In the genomic region with DNA sequence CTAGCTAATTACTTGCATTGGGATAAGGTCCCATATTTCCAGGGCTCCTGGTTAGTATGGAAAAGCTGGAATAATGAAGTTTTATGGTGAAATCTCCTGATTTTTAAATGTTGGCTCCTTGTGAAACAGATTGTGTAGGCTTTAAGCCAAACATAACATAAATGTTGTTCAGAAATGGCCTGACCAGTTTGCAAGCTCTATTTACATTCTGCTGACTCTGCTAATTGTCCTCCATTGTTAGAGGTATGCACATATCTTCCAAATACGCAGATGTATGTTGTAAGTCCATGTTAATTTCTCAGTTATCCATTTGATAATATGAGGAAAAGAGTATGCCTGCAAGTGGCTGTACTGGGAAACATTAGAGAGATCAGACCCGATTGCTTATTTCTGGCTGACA, we compare ENCODE assay signal across 26 cellular contexts.
"Had no signal": no experiment of that assay in that cellular context is flagged by ENCODE, and none has a peak within 500 bp of the region (broad histone marks: within the 10 kb centered on the region; RNA-seq: fewer than 3 reads in every experiment).

No MANE protein-coding gene starts in this region.

- H3K27me3 ChIP-seq: hepatocyte, pancreas, sigmoid colon, spleen, suprapubic skin, tibial artery, upper lobe of right lung had no signal

- H3K4me1 ChIP-seq: left ventricle myocardium inferior, pancreas, prostate gland, sigmoid colon, suprapubic skin, tibial artery, upper lobe of right lung had no signal

- DNase-seq: islet precursor cell; left ventricle myocardium inferior; mesendoderm; midbrain; mucosa of descending colon; naive thymus-derived CD8-positive, alpha-beta T cell; nucleus accumbens; pancreas; posterior cingulate gyrus; retina; right cardiac atrium; sigmoid colon; small intestine; spleen; stimulated activated CD4-positive, alpha-beta T cell treated with anti-CD3 and anti-CD28 coated beads, Interleukin-4, amount 100 ng/mL, for 24 hours; stimulated activated naive CD4-positive, alpha-beta T cell; tibial artery; trophoblast cell; upper lobe of right lung had no signal

- H3K4me3 ChIP-seq: hepatocyte, left ventricle myocardium inferior, lung, mucosa of descending colon, pancreas, prostate gland, sigmoid colon, spleen, suprapubic skin, thoracic aorta, tibial artery, upper lobe of right lung had no signal

- H3K27ac ChIP-seq: hepatocyte, left ventricle myocardium inferior, pancreas, prostate gland, sigmoid colon, spleen, suprapubic skin, thoracic aorta, tibial artery, upper lobe of right lung had no signal

- H3K9me3 ChIP-seq: left ventricle myocardium inferior, mucosa of descending colon, pancreas, prostate gland, sigmoid colon, spleen, suprapubic skin, thoracic aorta, tibial artery, upper lobe of right lung had no signal

- H3K36me3 ChIP-seq: left ventricle myocardium inferior, pancreas, prostate gland, sigmoid colon, spleen, suprapubic skin, thoracic aorta, tibial artery, upper lobe of right lung had no signal

- H3K79me2 ChIP-seq: hepatocyte had no signal

- FAIRE-seq: pancreas, small intestine, urothelium cell line had no signal

- H2AFZ ChIP-seq: hepatocyte had no signal

- ATAC-seq: mucosa of descending colon; naive thymus-derived CD8-positive, alpha-beta T cell; pancreas; right cardiac atrium; stimulated activated effector memory CD8-positive, alpha-beta T cell treated with anti-CD3 and anti-CD28 coated beads, Interleukin-12 subunit alpha, Interleukin-12 subunit beta, amount 100 ng/mL, for 72 hours; upper lobe of right lung had no signal

- H3K4me2 ChIP-seq: hepatocyte had no signal
